1 cellular context compared by ENCODE assay signal in the genomic region with DNA sequence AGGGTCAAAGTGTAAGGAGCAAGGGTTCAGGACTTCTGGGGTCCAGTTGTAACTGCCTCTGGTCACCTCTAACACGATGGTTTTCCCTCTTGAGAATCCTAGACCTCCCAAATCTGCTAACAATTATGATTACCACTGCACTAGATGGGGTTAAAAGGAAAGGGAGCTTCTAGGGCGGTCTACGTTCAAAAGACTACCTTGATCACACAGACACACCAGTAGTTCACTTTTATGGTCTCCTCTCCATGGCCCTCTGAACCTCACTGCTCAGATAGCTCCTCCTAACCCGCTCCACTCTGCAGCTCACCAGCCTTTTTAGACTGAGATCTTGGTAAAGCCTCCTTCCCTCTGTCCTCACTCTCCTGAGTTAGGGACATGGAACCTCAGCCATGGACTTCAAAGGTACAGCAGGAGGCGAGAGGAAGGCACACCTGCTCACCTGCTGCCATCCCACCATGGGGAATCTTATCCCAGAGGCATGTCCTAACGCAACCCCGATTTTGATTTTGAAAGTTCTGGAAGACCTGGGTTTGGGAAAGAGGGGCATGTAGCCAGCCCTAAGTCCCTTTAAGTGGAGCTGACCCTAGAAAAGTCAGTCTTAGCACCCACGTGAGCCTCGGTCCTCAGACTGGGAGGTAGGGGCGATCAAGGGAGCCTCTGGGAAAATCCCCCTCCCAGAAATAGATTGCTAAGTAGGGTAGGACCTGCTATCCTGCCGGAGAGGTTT.
TF ChIP-seq lines count a peak whose summit lies in the region.

No MANE protein-coding gene starts in this region.

TF ChIP-seq in HepG2, 621 proteins besides CTCF, POLR2A, EP300 and RAD21 (continues in another document):
- TF ChIP-seq ZNF589 (CRISPR knock-in tag; conservative IDR thresholded peaks at IDR 0.05) (no peak), FOXC1 (CRISPR knock-in tag; IDR thresholded peaks at IDR 0.05; ENCODE audit: borderline replicate concordance) (0 out of 2 replicates have a peak, but pooled peaks have one; percentile 41), ZNF460 (CRISPR knock-in tag; IDR thresholded peaks at IDR 0.05; ENCODE audit: borderline replicate concordance) (no peak), ZNF382 (CRISPR knock-in tag; IDR thresholded peaks at IDR 0.05; ENCODE audit: borderline replicate concordance) (no peak), ZNF841 (CRISPR knock-in tag; IDR thresholded peaks at IDR 0.05; ENCODE audit: borderline replicate concordance) (no peak), RARG (CRISPR knock-in tag; IDR thresholded peaks at IDR 0.05; ENCODE audit: low read depth) (no peak), TRIM24 (CRISPR knock-in tag; IDR thresholded peaks at IDR 0.05) (no peak), KLF15 (CRISPR knock-in tag; IDR thresholded peaks at IDR 0.05; ENCODE audit: borderline replicate concordance) (no peak), ZFX (CRISPR knock-in tag; IDR thresholded peaks at IDR 0.05; ENCODE audit: low read depth) (no peak), ZNF780A (CRISPR knock-in tag; IDR thresholded peaks at IDR 0.05) (no peak), HNRNPL (IDR thresholded peaks at IDR 0.05; ENCODE audit: low read depth, low read length) (no peak), ZNF547 (CRISPR knock-in tag; IDR thresholded peaks at IDR 0.05) (no peak; the same call in 1 of the 2 replicates), DNMT1 (CRISPR knock-in tag; IDR thresholded peaks at IDR 0.05) (no peak; the same call in 1 of the 2 replicates), MED13 (CRISPR knock-in tag; IDR thresholded peaks at IDR 0.05) (no peak), ZBTB21 (CRISPR knock-in tag; IDR thresholded peaks at IDR 0.05) (no peak), KDM4B (CRISPR knock-in tag; IDR thresholded peaks at IDR 0.05) (no peak), SP2 (CRISPR knock-in tag; IDR thresholded peaks at IDR 0.05) (no peak), ZFP62 (CRISPR knock-in tag; IDR thresholded peaks at IDR 0.05) (no peak), SRF (IDR thresholded peaks at IDR 0.05; ENCODE audit: low read depth, low read length) (no peak), NFE2 (CRISPR knock-in tag; IDR thresholded peaks at IDR 0.05) (no peak), TBX2 (CRISPR knock-in tag; IDR thresholded peaks at IDR 0.05; ENCODE audit: borderline replicate concordance) (0 out of 2 replicates have a peak, but pooled peaks have one; percentile 24), MBD4 (IDR thresholded peaks at IDR 0.05; ENCODE audit: borderline replicate concordance, low read length) (no peak), ERF (CRISPR knock-in tag; IDR thresholded peaks at IDR 0.05) (no peak; the same call in 1 of the 2 replicates), RBM39 (IDR thresholded peaks at IDR 0.05; ENCODE audit: low read depth, low read length, poor library complexity, severe bottlenecking) (no peak), ZNF776 (CRISPR knock-in tag; IDR thresholded peaks at IDR 0.05) (0 out of 2 replicates have a peak, but pooled peaks have one; percentile 45), GZF1 (CRISPR knock-in tag; IDR thresholded peaks at IDR 0.05) (no peak), ZKSCAN8 (CRISPR knock-in tag; IDR thresholded peaks at IDR 0.05; ENCODE audit: borderline replicate concordance) (no peak), ZNF496 (CRISPR knock-in tag; IDR thresholded peaks at IDR 0.05; ENCODE audit: insufficient replicate concordance) (no peak), ZNF644 (CRISPR knock-in tag; IDR thresholded peaks at IDR 0.05; ENCODE audit: low read depth) (no peak), ZNF225 (CRISPR knock-in tag; IDR thresholded peaks at IDR 0.05) (no peak), ATF1 (CRISPR knock-in tag; IDR thresholded peaks at IDR 0.05) (no peak), ELF3 (CRISPR knock-in tag; IDR thresholded peaks at IDR 0.05) (no peak), RORA (CRISPR knock-in tag; IDR thresholded peaks at IDR 0.05) (no peak), CREB1 (IDR thresholded peaks at IDR 0.05) (no peak), CREB1 (CRISPR knock-in tag; IDR thresholded peaks at IDR 0.05) (no peak), ZNF337 (CRISPR knock-in tag; IDR thresholded peaks at IDR 0.05; ENCODE audit: borderline replicate concordance, low read depth) (no peak), ZMAT3 (CRISPR knock-in tag; conservative IDR thresholded peaks at IDR 0.05) (no peak), YEATS4 (CRISPR knock-in tag; IDR thresholded peaks at IDR 0.05; ENCODE audit: borderline replicate concordance) (no peak), DR1 (CRISPR knock-in tag; IDR thresholded peaks at IDR 0.05) (no peak), TCF12 (IDR thresholded peaks at IDR 0.05) (no peak), TCF12 (CRISPR knock-in tag; IDR thresholded peaks at IDR 0.05) (no peak), ZNF772 (CRISPR knock-in tag; IDR thresholded peaks at IDR 0.05) (no peak), SMARCE1 (IDR thresholded peaks at IDR 0.05; ENCODE audit: borderline replicate concordance) (no peak), PRMT3 (CRISPR knock-in tag; IDR thresholded peaks at IDR 0.05; ENCODE audit: borderline replicate concordance, low read depth) (no peak), RBFOX2 (IDR thresholded peaks at IDR 0.05; ENCODE audit: low read depth, low read length) (no peak), ZNF660 (CRISPR knock-in tag; IDR thresholded peaks at IDR 0.05; ENCODE audit: borderline replicate concordance, low read depth) (no peak), BRCA1 (CRISPR knock-in tag; IDR thresholded peaks at IDR 0.05) (no peak), CEBPB (IDR thresholded peaks at IDR 0.05; ENCODE audit: borderline replicate concordance, low read depth, low read length) (no peak)
- TF ChIP-seq, protein P1, sequence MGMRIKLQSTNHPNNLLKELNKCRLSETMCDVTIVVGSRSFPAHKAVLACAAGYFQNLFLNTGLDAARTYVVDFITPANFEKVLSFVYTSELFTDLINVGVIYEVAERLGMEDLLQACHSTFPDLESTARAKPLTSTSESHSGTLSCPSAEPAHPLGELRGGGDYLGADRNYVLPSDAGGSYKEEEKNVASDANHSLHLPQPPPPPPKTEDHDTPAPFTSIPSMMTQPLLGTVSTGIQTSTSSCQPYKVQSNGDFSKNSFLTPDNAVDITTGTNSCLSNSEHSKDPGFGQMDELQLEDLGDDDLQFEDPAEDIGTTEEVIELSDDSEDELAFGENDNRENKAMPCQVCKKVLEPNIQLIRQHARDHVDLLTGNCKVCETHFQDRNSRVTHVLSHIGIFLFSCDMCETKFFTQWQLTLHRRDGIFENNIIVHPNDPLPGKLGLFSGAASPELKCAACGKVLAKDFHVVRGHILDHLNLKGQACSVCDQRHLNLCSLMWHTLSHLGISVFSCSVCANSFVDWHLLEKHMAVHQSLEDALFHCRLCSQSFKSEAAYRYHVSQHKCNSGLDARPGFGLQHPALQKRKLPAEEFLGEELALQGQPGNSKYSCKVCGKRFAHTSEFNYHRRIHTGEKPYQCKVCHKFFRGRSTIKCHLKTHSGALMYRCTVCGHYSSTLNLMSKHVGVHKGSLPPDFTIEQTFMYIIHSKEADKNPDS (CRISPR knock-in tag; IDR thresholded peaks at IDR 0.05): no peak
- TF ChIP-seq, protein P2, sequence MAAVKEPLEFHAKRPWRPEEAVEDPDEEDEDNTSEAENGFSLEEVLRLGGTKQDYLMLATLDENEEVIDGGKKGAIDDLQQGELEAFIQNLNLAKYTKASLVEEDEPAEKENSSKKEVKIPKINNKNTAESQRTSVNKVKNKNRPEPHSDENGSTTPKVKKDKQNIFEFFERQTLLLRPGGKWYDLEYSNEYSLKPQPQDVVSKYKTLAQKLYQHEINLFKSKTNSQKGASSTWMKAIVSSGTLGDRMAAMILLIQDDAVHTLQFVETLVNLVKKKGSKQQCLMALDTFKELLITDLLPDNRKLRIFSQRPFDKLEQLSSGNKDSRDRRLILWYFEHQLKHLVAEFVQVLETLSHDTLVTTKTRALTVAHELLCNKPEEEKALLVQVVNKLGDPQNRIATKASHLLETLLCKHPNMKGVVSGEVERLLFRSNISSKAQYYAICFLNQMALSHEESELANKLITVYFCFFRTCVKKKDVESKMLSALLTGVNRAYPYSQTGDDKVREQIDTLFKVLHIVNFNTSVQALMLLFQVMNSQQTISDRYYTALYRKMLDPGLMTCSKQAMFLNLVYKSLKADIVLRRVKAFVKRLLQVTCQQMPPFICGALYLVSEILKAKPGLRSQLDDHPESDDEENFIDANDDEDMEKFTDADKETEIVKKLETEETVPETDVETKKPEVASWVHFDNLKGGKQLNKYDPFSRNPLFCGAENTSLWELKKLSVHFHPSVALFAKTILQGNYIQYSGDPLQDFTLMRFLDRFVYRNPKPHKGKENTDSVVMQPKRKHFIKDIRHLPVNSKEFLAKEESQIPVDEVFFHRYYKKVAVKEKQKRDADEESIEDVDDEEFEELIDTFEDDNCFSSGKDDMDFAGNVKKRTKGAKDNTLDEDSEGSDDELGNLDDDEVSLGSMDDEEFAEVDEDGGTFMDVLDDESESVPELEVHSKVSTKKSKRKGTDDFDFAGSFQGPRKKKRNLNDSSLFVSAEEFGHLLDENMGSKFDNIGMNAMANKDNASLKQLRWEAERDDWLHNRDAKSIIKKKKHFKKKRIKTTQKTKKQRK (IDR thresholded peaks at IDR 0.05; ENCODE audit: low read length): no peak
- TF ChIP-seq, protein P3, sequence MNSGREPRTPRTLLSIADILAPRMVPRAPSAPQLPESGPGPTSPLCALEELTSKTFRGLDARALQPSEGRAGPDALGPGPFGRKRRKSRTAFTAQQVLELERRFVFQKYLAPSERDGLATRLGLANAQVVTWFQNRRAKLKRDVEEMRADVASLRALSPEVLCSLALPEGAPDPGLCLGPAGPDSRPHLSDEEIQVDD (CRISPR knock-in tag; IDR thresholded peaks at IDR 0.05; ENCODE audit: borderline replicate concordance): no peak
- TF ChIP-seq, protein P4, sequence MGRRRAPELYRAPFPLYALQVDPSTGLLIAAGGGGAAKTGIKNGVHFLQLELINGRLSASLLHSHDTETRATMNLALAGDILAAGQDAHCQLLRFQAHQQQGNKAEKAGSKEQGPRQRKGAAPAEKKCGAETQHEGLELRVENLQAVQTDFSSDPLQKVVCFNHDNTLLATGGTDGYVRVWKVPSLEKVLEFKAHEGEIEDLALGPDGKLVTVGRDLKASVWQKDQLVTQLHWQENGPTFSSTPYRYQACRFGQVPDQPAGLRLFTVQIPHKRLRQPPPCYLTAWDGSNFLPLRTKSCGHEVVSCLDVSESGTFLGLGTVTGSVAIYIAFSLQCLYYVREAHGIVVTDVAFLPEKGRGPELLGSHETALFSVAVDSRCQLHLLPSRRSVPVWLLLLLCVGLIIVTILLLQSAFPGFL (CRISPR knock-in tag; IDR thresholded peaks at IDR 0.05): no peak
- TF ChIP-seq, protein P5, sequence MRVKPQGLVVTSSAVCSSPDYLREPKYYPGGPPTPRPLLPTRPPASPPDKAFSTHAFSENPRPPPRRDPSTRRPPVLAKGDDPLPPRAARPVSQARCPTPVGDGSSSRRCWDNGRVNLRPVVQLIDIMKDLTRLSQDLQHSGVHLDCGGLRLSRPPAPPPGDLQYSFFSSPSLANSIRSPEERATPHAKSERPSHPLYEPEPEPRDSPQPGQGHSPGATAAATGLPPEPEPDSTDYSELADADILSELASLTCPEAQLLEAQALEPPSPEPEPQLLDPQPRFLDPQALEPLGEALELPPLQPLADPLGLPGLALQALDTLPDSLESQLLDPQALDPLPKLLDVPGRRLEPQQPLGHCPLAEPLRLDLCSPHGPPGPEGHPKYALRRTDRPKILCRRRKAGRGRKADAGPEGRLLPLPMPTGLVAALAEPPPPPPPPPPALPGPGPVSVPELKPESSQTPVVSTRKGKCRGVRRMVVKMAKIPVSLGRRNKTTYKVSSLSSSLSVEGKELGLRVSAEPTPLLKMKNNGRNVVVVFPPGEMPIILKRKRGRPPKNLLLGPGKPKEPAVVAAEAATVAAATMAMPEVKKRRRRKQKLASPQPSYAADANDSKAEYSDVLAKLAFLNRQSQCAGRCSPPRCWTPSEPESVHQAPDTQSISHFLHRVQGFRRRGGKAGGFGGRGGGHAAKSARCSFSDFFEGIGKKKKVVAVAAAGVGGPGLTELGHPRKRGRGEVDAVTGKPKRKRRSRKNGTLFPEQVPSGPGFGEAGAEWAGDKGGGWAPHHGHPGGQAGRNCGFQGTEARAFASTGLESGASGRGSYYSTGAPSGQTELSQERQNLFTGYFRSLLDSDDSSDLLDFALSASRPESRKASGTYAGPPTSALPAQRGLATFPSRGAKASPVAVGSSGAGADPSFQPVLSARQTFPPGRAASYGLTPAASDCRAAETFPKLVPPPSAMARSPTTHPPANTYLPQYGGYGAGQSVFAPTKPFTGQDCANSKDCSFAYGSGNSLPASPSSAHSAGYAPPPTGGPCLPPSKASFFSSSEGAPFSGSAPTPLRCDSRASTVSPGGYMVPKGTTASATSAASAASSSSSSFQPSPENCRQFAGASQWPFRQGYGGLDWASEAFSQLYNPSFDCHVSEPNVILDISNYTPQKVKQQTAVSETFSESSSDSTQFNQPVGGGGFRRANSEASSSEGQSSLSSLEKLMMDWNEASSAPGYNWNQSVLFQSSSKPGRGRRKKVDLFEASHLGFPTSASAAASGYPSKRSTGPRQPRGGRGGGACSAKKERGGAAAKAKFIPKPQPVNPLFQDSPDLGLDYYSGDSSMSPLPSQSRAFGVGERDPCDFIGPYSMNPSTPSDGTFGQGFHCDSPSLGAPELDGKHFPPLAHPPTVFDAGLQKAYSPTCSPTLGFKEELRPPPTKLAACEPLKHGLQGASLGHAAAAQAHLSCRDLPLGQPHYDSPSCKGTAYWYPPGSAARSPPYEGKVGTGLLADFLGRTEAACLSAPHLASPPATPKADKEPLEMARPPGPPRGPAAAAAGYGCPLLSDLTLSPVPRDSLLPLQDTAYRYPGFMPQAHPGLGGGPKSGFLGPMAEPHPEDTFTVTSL (CRISPR knock-in tag; IDR thresholded peaks at IDR 0.05; ENCODE audit: borderline replicate concordance): no peak
- TF ChIP-seq, protein P6, sequence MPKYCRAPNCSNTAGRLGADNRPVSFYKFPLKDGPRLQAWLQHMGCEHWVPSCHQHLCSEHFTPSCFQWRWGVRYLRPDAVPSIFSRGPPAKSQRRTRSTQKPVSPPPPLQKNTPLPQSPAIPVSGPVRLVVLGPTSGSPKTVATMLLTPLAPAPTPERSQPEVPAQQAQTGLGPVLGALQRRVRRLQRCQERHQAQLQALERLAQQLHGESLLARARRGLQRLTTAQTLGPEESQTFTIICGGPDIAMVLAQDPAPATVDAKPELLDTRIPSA (CRISPR knock-in tag; IDR thresholded peaks at IDR 0.05; ENCODE audit: borderline replicate concordance): no peak
- TF ChIP-seq, protein P7, sequence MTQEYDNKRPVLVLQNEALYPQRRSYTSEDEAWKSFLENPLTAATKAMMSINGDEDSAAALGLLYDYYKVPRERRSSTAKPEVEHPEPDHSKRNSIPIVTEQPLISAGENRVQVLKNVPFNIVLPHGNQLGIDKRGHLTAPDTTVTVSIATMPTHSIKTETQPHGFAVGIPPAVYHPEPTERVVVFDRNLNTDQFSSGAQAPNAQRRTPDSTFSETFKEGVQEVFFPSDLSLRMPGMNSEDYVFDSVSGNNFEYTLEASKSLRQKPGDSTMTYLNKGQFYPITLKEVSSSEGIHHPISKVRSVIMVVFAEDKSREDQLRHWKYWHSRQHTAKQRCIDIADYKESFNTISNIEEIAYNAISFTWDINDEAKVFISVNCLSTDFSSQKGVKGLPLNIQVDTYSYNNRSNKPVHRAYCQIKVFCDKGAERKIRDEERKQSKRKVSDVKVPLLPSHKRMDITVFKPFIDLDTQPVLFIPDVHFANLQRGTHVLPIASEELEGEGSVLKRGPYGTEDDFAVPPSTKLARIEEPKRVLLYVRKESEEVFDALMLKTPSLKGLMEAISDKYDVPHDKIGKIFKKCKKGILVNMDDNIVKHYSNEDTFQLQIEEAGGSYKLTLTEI (CRISPR knock-in tag; conservative IDR thresholded peaks at IDR 0.05): no peak
